In genomic region chr15:38186505-38186904, GRCh38 we compare ENCODE assay signal across 1 cellular context.
TF ChIP-seq lines count a peak whose summit lies in the region.

No MANE protein-coding gene starts in this region.

TF ChIP-seq in H1, 55 proteins besides CTCF, POLR2A, EP300 and RAD21:
- TF ChIP-seq TAF1 (IDR thresholded peaks at IDR 0.05; ENCODE audit: low read depth, low read length) (no peak), POLR2AphosphoS5 (IDR thresholded peaks at IDR 0.05; ENCODE audit: low read depth, low read length) (no peak), SP1 (IDR thresholded peaks at IDR 0.05; ENCODE audit: low read depth, low read length) (no peak), MAFK (IDR thresholded peaks at IDR 0.05; ENCODE audit: low read depth, low read length) (no peak), TCF12 (IDR thresholded peaks at IDR 0.05; ENCODE audit: low read depth, low read length) (peak; percentile 49; the same call in 1 of the 2 replicates)
